ENCODE assay signal across 8 cellular contexts in the genomic region with DNA sequence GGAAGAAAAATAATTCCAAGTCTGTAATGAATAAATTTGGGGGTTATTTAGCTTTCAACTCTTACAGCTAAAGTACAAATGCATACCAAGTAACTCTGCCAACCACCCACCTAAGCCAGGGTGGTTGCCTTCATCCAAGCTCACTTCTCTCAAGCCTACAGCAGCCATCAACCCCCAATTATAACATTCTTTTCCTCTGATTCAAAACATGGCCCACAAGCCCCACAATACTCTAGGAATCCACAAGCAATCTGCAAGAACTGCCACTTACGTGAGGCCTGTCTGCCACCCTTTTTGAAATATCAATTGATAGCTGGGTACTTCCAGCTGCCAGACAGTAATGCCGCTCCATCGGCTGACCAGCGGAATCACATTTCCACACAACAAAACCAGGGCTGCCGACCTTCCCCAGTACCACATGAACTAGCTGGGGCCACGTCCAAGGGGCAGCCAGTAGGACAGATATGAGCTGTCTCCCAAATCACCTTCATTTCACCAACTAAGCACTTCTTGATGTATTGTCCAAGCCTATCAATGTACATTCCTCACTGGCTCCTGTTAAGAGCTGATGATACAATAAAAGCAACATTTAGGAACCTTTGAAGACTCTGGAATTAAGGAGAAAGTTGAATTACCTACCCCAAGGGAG. TPM values are rescaled to one million over a fixed set of nuclear protein-coding genes. Genes with fewer than 3 reads are reported as not detected.
DNase-seq lines count a peak whose midpoint lies in the region; ATAC-seq and TF ChIP-seq lines count a peak whose summit lies in the region.

No MANE protein-coding gene starts in this region.

- peak overlapping the region in 1 of 2 experiments; percentile 94; a peak in 2 of 4 replicates for H3K4me3 ChIP-seq in DND-41 (ENCODE audit: low read depth in 1 of 2, low read length in 2 of 2)
- no peak overlapping the region for H3K4me3 ChIP-seq in MM.1S (ENCODE audit: low read length)
- no peak overlapping the region for H3K4me3 ChIP-seq in adrenal gland
- H3K4me3 ChIP-seq in vagina = peak overlapping the region in 1 of 2 donors; percentile 19

- WGBS in adrenal gland, 4 donors = 80 to 92% (median 87%) methylated on average over 6 of the region's 6 CpGs

- H3K9me3 Mint-ChIP-seq in central memory CD8-positive, alpha-beta T cell = no peaks in the 10 kb centered on the region
- peaks cover 5% of the 10 kb centered on the region for H3K9me3 Mint-ChIP-seq in nephron progenitor cell

- H3K36me3 Mint-ChIP-seq in central memory CD8-positive, alpha-beta T cell (ENCODE audit: insufficient read depth) = peaks cover 44% of the 10 kb centered on the region
- H3K36me3 Mint-ChIP-seq in nephron progenitor cell (ENCODE audit: low read depth) = peaks cover 24% of the 10 kb centered on the region

- H3K27me3 ChIP-seq in DND-41 (ENCODE audit: insufficient read depth, low read length, poor library complexity) = no peaks in the 10 kb centered on the region
- no peaks in the 10 kb centered on the region for H3K27me3 ChIP-seq in MM.1S (replicated peaks; ENCODE audit: insufficient read depth, low read length)
- no peaks in the 10 kb centered on the region for H3K27me3 ChIP-seq in adrenal gland
- H3K27me3 ChIP-seq in vagina = no peaks in the 10 kb centered on the region

- peaks cover 86% of the 10 kb centered on the region for H3K79me2 ChIP-seq in DND-41 (ENCODE audit: insufficient read depth, low read length)
- H3K79me2 ChIP-seq in MM.1S (ENCODE audit: low read length) = peaks cover 82% of the 10 kb centered on the region

- H3K4me1 ChIP-seq in DND-41 (ENCODE audit: insufficient read depth, low read length) (peaks cover 43% of the 10 kb centered on the region), MM.1S (ENCODE audit: low read length) (peaks cover 27% of the 10 kb centered on the region), adrenal gland (replicated peaks in 1 of 2) (peaks cover 0 to 40% of the 10 kb centered on the region in 2 donors), vagina (peaks cover 41% of the 10 kb centered on the region)

- peaks cover 51% of the 10 kb centered on the region for H3K4me1 Mint-ChIP-seq in central memory CD8-positive, alpha-beta T cell
- H3K4me1 Mint-ChIP-seq in nephron progenitor cell = peaks cover 62% of the 10 kb centered on the region

- peak overlapping the region; percentile 80 for H3K4me3 Mint-ChIP-seq in central memory CD8-positive, alpha-beta T cell
- peak overlapping the region; percentile 92 for H3K4me3 Mint-ChIP-seq in nephron progenitor cell

- peak overlapping the region; percentile 1; the same call in 1 of the 2 replicates for H3K9ac ChIP-seq in DND-41 (ENCODE audit: low read depth, low read length)
- H3K9ac ChIP-seq in MM.1S (ENCODE audit: low read length) = no peak overlapping the region

- H3K9me3 ChIP-seq in DND-41 (ENCODE audit: insufficient read depth, low read length, severe bottlenecking) = no peaks in the 10 kb centered on the region
- H3K9me3 ChIP-seq in MM.1S (replicated peaks; ENCODE audit: insufficient read depth, low read length) = no peaks in the 10 kb centered on the region
- H3K9me3 ChIP-seq in adrenal gland (replicated peaks in 1 of 3) = no peaks in the 10 kb centered on the region
- no peaks in the 10 kb centered on the region for H3K9me3 ChIP-seq in vagina

- TF ChIP-seq POLR2A in adrenal gland (IDR thresholded peaks at IDR 0.05) = no peak
- TF ChIP-seq POLR2A in vagina (IDR thresholded peaks at IDR 0.05) = no peak

- H4K20me1 ChIP-seq in DND-41 (ENCODE audit: insufficient read depth, low read length) (peaks cover 73% of the 10 kb centered on the region), MM.1S (ENCODE audit: insufficient read depth, low read length) (peaks cover 40% of the 10 kb centered on the region)

- no peaks in the 10 kb centered on the region for H3K9me2 ChIP-seq in MM.1S (replicated peaks; ENCODE audit: insufficient read depth, low read length)

- H3K27me3 Mint-ChIP-seq in central memory CD8-positive, alpha-beta T cell = no peaks in the 10 kb centered on the region
- H3K27me3 Mint-ChIP-seq in nephron progenitor cell (ENCODE audit: low read depth, poor library complexity) = no peaks in the 10 kb centered on the region

- H3K27ac Mint-ChIP-seq in central memory CD8-positive, alpha-beta T cell (ENCODE audit: low read depth) = peak overlapping the region; percentile 64
- peak overlapping the region; percentile 53 for H3K27ac Mint-ChIP-seq in nephron progenitor cell

- intact Hi-C loops in adrenal gland (cut with DNase I) = no loop called here
- intact Hi-C loops in vagina (cut with DNase I) = no loop called here

- H3F3A ChIP-seq in MM.1S (ENCODE audit: insufficient read depth, low read length) = peaks cover 19% of the 10 kb centered on the region

- ATAC-seq in DND-41 (ENCODE audit: insufficient read depth, low read depth) = no peak
- no peak for ATAC-seq in central memory CD8-positive, alpha-beta T cell (replicated peaks; ENCODE audit: extremely low read depth, poor library complexity, severe bottlenecking)
- ATAC-seq in HG02610 (IDR thresholded peaks at IDR 0.05; ENCODE audit: unreplicated experiment) = no peak
- no peak for ATAC-seq in HG03457 (IDR thresholded peaks at IDR 0.05; ENCODE audit: unreplicated experiment)

- H3K4me2 ChIP-seq in DND-41 (ENCODE audit: insufficient read depth, low read length) (peak overlapping the region; percentile 84), MM.1S (ENCODE audit: low read depth, low read length) (peak overlapping the region; percentile 83; the same call in 1 of the 2 replicates)

- H3K27ac ChIP-seq in DND-41 (ENCODE audit: low read length) = peak overlapping the region; percentile 100; the same call in 1 of the 2 replicates
- no peak overlapping the region for H3K27ac ChIP-seq in MM.1S (ENCODE audit: low read length)
- no peak overlapping the region for H3K27ac ChIP-seq in adrenal gland
- H3K27ac ChIP-seq in vagina = no peak overlapping the region

- no peak for TF ChIP-seq CTCF in DND-41 (IDR thresholded peaks at IDR 0.05; ENCODE audit: borderline replicate concordance, extremely low read depth, low read length, poor library complexity, severe bottlenecking)
- no peak for TF ChIP-seq CTCF in MM.1S (IDR thresholded peaks at IDR 0.05; ENCODE audit: low read length)
- TF ChIP-seq CTCF in nephron progenitor cell (IDR thresholded peaks at IDR 0.05) = no peak
- no peak for TF ChIP-seq CTCF in adrenal gland (IDR thresholded peaks at IDR 0.05)
- TF ChIP-seq CTCF in vagina (IDR thresholded peaks at IDR 0.05) = no peak

- peaks cover 55% of the 10 kb centered on the region for H3K36me3 ChIP-seq in DND-41 (ENCODE audit: insufficient read depth, low read length)
- H3K36me3 ChIP-seq in MM.1S (replicated peaks; ENCODE audit: insufficient read depth, low read length) = peaks cover 10% of the 10 kb centered on the region; the same call in 1 of the 2 replicates
- peaks cover 0 to 1% of the 10 kb centered on the region in 2 donors for H3K36me3 ChIP-seq in adrenal gland (replicated peaks in 1 of 2)
- H3K36me3 ChIP-seq in vagina = peaks cover 0 to 6% of the 10 kb centered on the region in 2 donors

- DNase-seq in DND-41 (no peak), MM.1S (no peak), nephron progenitor cell (no peak), adrenal gland (no peak), vagina (ENCODE audit: extremely low spot score in 2 of 2) (no peak)
- DNase-seq in central memory CD8-positive, alpha-beta T cell (ENCODE audit: low spot score in 2 of 2) = no peak

- H2AFZ ChIP-seq in DND-41 (ENCODE audit: low read depth, low read length) = no peak overlapping the region
- no peak overlapping the region for H2AFZ ChIP-seq in MM.1S (ENCODE audit: low read length)

RNA-seq across cellular contexts. Expression of a gene that starts 3.2 kb away (rescaled TPM):
- total RNA-seq in adrenal gland = 10 to 100 TPM in 7 of 8 donors, 1 to 10 TPM in 1; 6.7 to 27.5 (median 16.3) TPM
- polyA plus RNA-seq in adrenal gland = 10 to 100 TPM in 1 of 3 donors, 1 to 10 TPM in 2; 5.4 to 12.8 (median 6.0) TPM
- 41.5 TPM for total RNA-seq in vagina
